ENCODE assay signal across 24 cellular contexts in the genomic region with DNA sequence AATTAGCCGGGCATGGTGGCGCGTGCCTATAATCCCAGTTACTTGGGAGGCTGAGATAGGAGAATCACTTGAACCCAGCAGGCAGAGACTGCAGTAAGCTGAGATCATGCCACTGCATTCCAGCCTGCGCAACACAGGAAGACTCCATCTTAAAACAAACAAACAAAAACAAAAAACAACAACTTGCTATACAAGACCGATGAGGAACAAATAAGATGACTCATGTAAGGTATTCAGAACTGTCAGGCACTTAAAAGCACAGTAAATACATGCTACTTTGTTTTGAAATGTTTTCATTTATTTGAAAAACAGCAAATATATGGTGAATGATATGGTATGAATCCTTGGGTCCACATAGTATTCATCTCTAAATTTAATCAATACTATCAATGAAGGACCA.
A peak's percentile ranks its signal among the peaks of the same experiment; 100 is the strongest.
DNase-seq lines count a peak whose midpoint lies in the region; ATAC-seq, FAIRE-seq and TF ChIP-seq lines count a peak whose summit lies in the region.
"Had no signal": no experiment of that assay in that cellular context is flagged by ENCODE, and none has a peak within 500 bp of the region (broad histone marks: within the 10 kb centered on the region; RNA-seq: fewer than 3 reads in every experiment).

No MANE protein-coding gene starts in this region.

- H3K79me2 ChIP-seq in H1 (ENCODE audit: control insufficient read depth in 1 of 2, insufficient read depth in 2 of 2, low read length in 2 of 2) = peaks cover 0 to 7% of the 10 kb centered on the region in 2 experiments; a peak in 2 of 4 replicates

- H3K27me3 Mint-ChIP-seq in CD4-positive, alpha-beta T cell = no peaks in the 10 kb centered on the region
- no peaks in the 10 kb centered on the region for H3K27me3 Mint-ChIP-seq in naive thymus-derived CD8-positive, alpha-beta T cell

- FAIRE-seq in H1 (lab: Jason Lieb, UNC) = no peak
- FAIRE-seq: D721Med, K562 had no signal

- no peaks in the 10 kb centered on the region for H3K9me3 Mint-ChIP-seq in CD4-positive, alpha-beta T cell
- H3K9me3 Mint-ChIP-seq in naive thymus-derived CD8-positive, alpha-beta T cell = no peaks in the 10 kb centered on the region

- no peak overlapping the region for H3K56ac ChIP-seq in H1 (replicated peaks; ENCODE audit: insufficient read length, low read depth, low read length)

- no peak overlapping the region for H2AFZ ChIP-seq in H1 (ENCODE audit: low read length)

- no peak overlapping the region for H3K23ac ChIP-seq in H1 (ENCODE audit: insufficient read length)

- no peak overlapping the region for H2BK120ac ChIP-seq in H1 (replicated peaks; ENCODE audit: low read depth, low read length)

- H3K36me3 Mint-ChIP-seq in CD4-positive, alpha-beta T cell (ENCODE audit: low read depth) = peaks cover 79% of the 10 kb centered on the region
- H3K36me3 Mint-ChIP-seq in naive thymus-derived CD8-positive, alpha-beta T cell = peaks cover 8 to 55% (median 33%) of the 10 kb centered on the region in 3 donors

- H2BK5ac ChIP-seq in H1 (ENCODE audit: low read depth, low read length) = no peak overlapping the region

- no peak overlapping the region for H3K4me2 ChIP-seq in H1 (ENCODE audit: insufficient read depth in 1 of 2, low read depth in 2 of 2, low read length in 2 of 2)
- H3K4me2 ChIP-seq: BLaER1 had no signal

- no peak overlapping the region for H3K9ac ChIP-seq in H1 (replicated peaks in 1 of 4; ENCODE audit: extremely low read depth in 1 of 4, low read depth in 3 of 4, low read length in 3 of 4)
- H3K9ac ChIP-seq: BLaER1 had no signal

- in situ Hi-C loops in KBM-7 (cut with MboI; ENCODE audit: low pct_unique_long_range_greater_than_20kb, low sequenced_read_pairs) = no loop called here

- no peak for ATAC-seq in CD4-positive, alpha-beta T cell (ENCODE audit: poor library complexity)
- ATAC-seq in naive thymus-derived CD8-positive, alpha-beta T cell = no peak
- ATAC-seq: HepG2, K562 had no signal

- no peak for TF ChIP-seq POLR2A in H1 (IDR thresholded peaks at IDR 0.05; ENCODE audit: control extremely low read depth in 1 of 2, low read depth in 2 of 2, low read length in 2 of 2)

- peaks cover 80% of the 10 kb centered on the region for H3K4me1 Mint-ChIP-seq in CD4-positive, alpha-beta T cell (ENCODE audit: low read depth)
- peaks cover 25 to 59% (median 53%) of the 10 kb centered on the region in 4 donors for H3K4me1 Mint-ChIP-seq in naive thymus-derived CD8-positive, alpha-beta T cell

- H2BK20ac ChIP-seq in H1 (ENCODE audit: low read length) = no peak overlapping the region

- H2BK12ac ChIP-seq in H1 (ENCODE audit: low read depth, low read length) = no peak overlapping the region

- TF ChIP-seq EP300 in H1 (IDR thresholded peaks at IDR 0.05; ENCODE audit: borderline replicate concordance in 1 of 2, low read depth in 2 of 2, low read length in 2 of 2) = no peak

- 99% methylated on average over 5 of the region's 5 CpGs; no CpG with 5 or more reads in 1 of the 2 experiments for WGBS in H1 (ENCODE audit: extremely low coverage in 1 of 2, insufficient coverage in 1 of 2, insufficient read length in 1 of 2, insufficient replicate concordance in 2 of 2, low coverage in 1 of 2, low lambda C conversion rate in 2 of 2, missing lambda C conversion rate in 1 of 2), 2 experiments

- no peak overlapping the region for H4K5ac ChIP-seq in H1 (ENCODE audit: insufficient read length, low read depth, low read length)

- no peak overlapping the region for H4K91ac ChIP-seq in H1 (replicated peaks; ENCODE audit: insufficient read length, low read length)

- no peak for TF ChIP-seq RAD21 in H1 (IDR thresholded peaks at IDR 0.05 in 1 of 2, conservative IDR thresholded peaks at IDR 0.05 in 1 of 2; ENCODE audit: low read depth in 2 of 2, low read length in 2 of 2)

- H4K8ac ChIP-seq in H1 (ENCODE audit: extremely low read depth, insufficient read depth, low read length) = peak overlapping the region; percentile 51; the same call in 1 of the 2 replicates

- no peak overlapping the region for H3K27ac ChIP-seq in CD4-positive, alpha-beta T cell (ENCODE audit: low read depth, low read length)
- H3K27ac ChIP-seq in H1 (ENCODE audit: low read depth, low read length) = no peak overlapping the region
- H3K27ac ChIP-seq: BLaER1, HL-60, Peyer's patch, SJCRH30 had no signal

- H3K18ac ChIP-seq in H1 (ENCODE audit: extremely low read depth, low read length) = no peak overlapping the region

- H3K4me1 ChIP-seq in H1 (replicated peaks in 1 of 4; ENCODE audit: control insufficient read depth in 3 of 4, insufficient read depth in 4 of 4, low read length in 3 of 4) = no peaks in the 10 kb centered on the region
- H3K4me1 ChIP-seq: HAP-1, Peyer's patch, SJCRH30 had no signal

- no peak for TF ChIP-seq CTCF in CD4-positive, alpha-beta T cell (IDR thresholded peaks at IDR 0.05)
- no peak for TF ChIP-seq CTCF in H1 (IDR thresholded peaks at IDR 0.05; ENCODE audit: control extremely low read depth in 1 of 3, insufficient read depth in 1 of 3, low read depth in 1 of 3, low read length in 3 of 3)

- H3K23me2 ChIP-seq in H1 (ENCODE audit: low read depth, low read length) = no peaks in the 10 kb centered on the region

- no peak overlapping the region for H3K4me3 ChIP-seq in H1 (ENCODE audit: extremely low read depth in 1 of 4, insufficient read depth in 2 of 4, low read depth in 3 of 4, low read length in 4 of 4)
- H3K4me3 ChIP-seq: BLaER1, HAP-1, K562, Peyer's patch, SJCRH30 had no signal

- H2BK15ac ChIP-seq in H1 (ENCODE audit: low read length) = no peak overlapping the region

- H3K4ac ChIP-seq in H1 (replicated peaks; ENCODE audit: insufficient read length, low read depth, low read length) = no peak overlapping the region

- 0 out of 2 replicates have a peak, but pooled peaks cover 2% of the 10 kb centered on the region for H3K79me1 ChIP-seq in H1 (ENCODE audit: low read depth, low read length)

- no peak overlapping the region for H3K4me3 Mint-ChIP-seq in CD4-positive, alpha-beta T cell
- H3K4me3 Mint-ChIP-seq in naive thymus-derived CD8-positive, alpha-beta T cell = no peak overlapping the region

- peaks cover 0 to 1% of the 10 kb centered on the region in 2 experiments for H4K20me1 ChIP-seq in H1 (replicated peaks in 1 of 2; ENCODE audit: control insufficient read depth in 1 of 2, insufficient read depth in 2 of 2, low read length in 2 of 2)

- H3K9me3 ChIP-seq in CD4-positive, alpha-beta T cell (ENCODE audit: control insufficient read depth, low read length) = no peaks in the 10 kb centered on the region
- peaks cover 0 to 5% of the 10 kb centered on the region in 2 experiments; a peak in 1 of 4 replicates for H3K9me3 ChIP-seq in H1 (ENCODE audit: insufficient read depth in 2 of 2, low read depth in 1 of 2, low read length in 1 of 2)
- H3K9me3 ChIP-seq: BLaER1, HAP-1, Peyer's patch, SJCRH30 had no signal

- CTCF ChIA-PET in CD4-positive, alpha-beta T cell (lab: Charles Lee) = interaction anchor here (0.6 kb wide), 1 partner anchor 305 kb away, joined by 3 read pairs; no protein-coding TSS in a partner anchor
- CTCF ChIA-PET in H1 (lab: Charles Lee; ENCODE audit: partially characterized antibody) = interaction anchor here (0.6 to 2.4 kb wide), 2 partner anchors 56 to 93 kb away, joined by 4 to 8 read pairs; no protein-coding TSS in a partner anchor

- H3K27ac Mint-ChIP-seq in CD4-positive, alpha-beta T cell = peak overlapping the region; percentile 68
- peak overlapping the region in 9 of 10 donors; percentile 15 to 89 (median 71) for H3K27ac Mint-ChIP-seq in naive thymus-derived CD8-positive, alpha-beta T cell

- H3K36me3 ChIP-seq in H1 (ENCODE audit: control insufficient read depth in 2 of 4, insufficient read depth in 4 of 4, low read length in 3 of 4) = peaks cover 0 to 27% (median 17%) of the 10 kb centered on the region in 4 experiments; a peak in 5 of 8 replicates

- intact Hi-C loops in CD4-positive, alpha-beta T cell (cut with DNase I, micrococcal nuclease) = loop anchor here in 1 of 2 experiments (10.0 kb wide), 1 partner anchor 50 kb away; no protein-coding TSS in a partner anchor

- H2AK5ac ChIP-seq in H1 (ENCODE audit: low read depth, low read length) = no peak overlapping the region

- POLR2A ChIA-PET in CD4-positive, alpha-beta T cell (lab: Charles Lee) = interaction anchor here (0.6 to 8.8 kb wide), 3 partner anchors 12 to 20 kb away, joined by 3 to 86 read pairs (median 3); no protein-coding TSS in a partner anchor
- POLR2A ChIA-PET in H1 (lab: Charles Lee; ENCODE audit: partially characterized antibody) = interaction anchor here (0.7 kb wide), 2 partner anchors 12 to 265 kb away, joined by 4 read pairs; no protein-coding TSS in a partner anchor
- POLR2A ChIA-PET in naive thymus-derived CD8-positive, alpha-beta T cell (lab: Charles Lee) = no interaction called here

- no peaks in the 10 kb centered on the region for H3K27me3 ChIP-seq in CD4-positive, alpha-beta T cell (ENCODE audit: control insufficient read depth, insufficient read depth, low read length)
- no peaks in the 10 kb centered on the region for H3K27me3 ChIP-seq in H1 (replicated peaks in 1 of 4; ENCODE audit: control insufficient read depth in 3 of 4, extremely low read depth in 1 of 4, insufficient read depth in 3 of 4, low read length in 3 of 4)
- H3K27me3 ChIP-seq: BLaER1, Peyer's patch, SJCRH30 had no signal

- H3K14ac ChIP-seq in H1 (ENCODE audit: insufficient read length) = no peak overlapping the region

- no peak for DNase-seq in CD4-positive, alpha-beta T cell
- DNase-seq in ELR (ENCODE audit: low read depth) = peak; percentile 10
- DNase-seq in H1 (ENCODE audit: low read depth in 1 of 2, low spot score in 2 of 2) = no peak
- DNase-seq in naive thymus-derived CD8-positive, alpha-beta T cell = no peak
- DNase-seq in KBM-7 = no peak
- DNase-seq in retina = no peak
- DNase-seq in NCI-H2227 (lab: John Stamatoyannopoulos, UW; ENCODE audit: unreplicated experiment) = no peak
- DNase-seq: DMS79; MM.1S; NCI-H1092; NCI-H1436; NCI-H187 treated with DMSO at 0.1 percent for 48 hours; NCI-H2107; NCI-H510A treated with DMSO at 0.1 percent for 48 hours; NCI-H774; NK-92 treated with Interleukin-12 subunit alpha and Interleukin-12 subunit beta, amount 100 ng/mL, for 24 hours; Peyer's patch; SJCRH30 had no signal

TF ChIP-seq in H1, 55 proteins besides CTCF, POLR2A, EP300 and RAD21:
- TF ChIP-seq EGR1 (IDR thresholded peaks at IDR 0.05; ENCODE audit: borderline replicate concordance, low read depth, low read length) (no peak), KDM1A (IDR thresholded peaks at IDR 0.05; ENCODE audit: borderline replicate concordance, low read length) (no peak), SRF (IDR thresholded peaks at IDR 0.05; ENCODE audit: low read depth, low read length) (no peak), PHF8 (conservative IDR thresholded peaks at IDR 0.05; ENCODE audit: low read depth, low read length) (no peak), EZH2 (IDR thresholded peaks at IDR 0.05; ENCODE audit: low read depth, low read length, severe bottlenecking) (no peak)
